Comparison of ENCODE assay signal across 19 cellular contexts in genomic region chr2:217940261-217941220, GRCh38.
A peak's percentile ranks its signal among the peaks of the same experiment; 100 is the strongest.
DNase-seq lines count a peak whose midpoint lies in the region; ATAC-seq and TF ChIP-seq lines count a peak whose summit lies in the region.
"Had no signal": no experiment of that assay in that cellular context is flagged by ENCODE, and none has a peak within 500 bp of the region (broad histone marks: within the 10 kb centered on the region; RNA-seq: fewer than 3 reads in every experiment).

No MANE protein-coding gene starts in this region.

- H3K4me2 ChIP-seq in BLaER1: peak overlapping the region; percentile 44; the same call in 1 of the 2 replicates
- H3K4me2 ChIP-seq: KMS-11 had no signal

- H3K9me3 Mint-ChIP-seq in chondrocyte (ENCODE audit: low read depth) (no peaks in the 10 kb centered on the region), natural killer cell (no peaks in the 10 kb centered on the region)
- H3K9me3 Mint-ChIP-seq: central memory CD8-positive, alpha-beta T cell; naive thymus-derived CD8-positive, alpha-beta T cell had no signal

- intact Hi-C loops in lower lobe of right lung (cut with DNase I) (no loop called here), spleen (cut with DNase I; ENCODE audit: low total_unique reads) (no loop called here), natural killer cell (cut with micrococcal nuclease) (no loop called here)

- H3K27me3 Mint-ChIP-seq in chondrocyte (ENCODE audit: low read depth): no peaks in the 10 kb centered on the region
- peaks cover 20 to 33% of the 10 kb centered on the region in 2 donors for H3K27me3 Mint-ChIP-seq in natural killer cell (ENCODE audit: low read depth in 2 of 2)

- no peak for TF ChIP-seq POLR2A in spleen (IDR thresholded peaks at IDR 0.05)

- peak; percentile 43 for DNase-seq in chondrocyte (ENCODE audit: low spot score)
- peak; percentile 84 for DNase-seq in lower lobe of right lung
- peak; percentile 55 for DNase-seq in spleen
- no peak for DNase-seq in activated CD4-positive, CD25-positive, alpha-beta regulatory T cell treated with anti-CD3 and anti-CD28 coated beads, Interleukin-2, amount 50 U/mL, for 72 hours
- no peak for DNase-seq in natural killer cell
- DNase-seq in G401 (ENCODE audit: low spot score): no peak
- DNase-seq in activated effector memory CD4-positive, alpha-beta T cell treated with anti-CD3 and anti-CD28 coated beads, Interleukin-2, amount 50 U/mL, for 16 hours: no peak
- DNase-seq: activated naive CD4-positive, alpha-beta T cell treated with Interleukin-2 at 50 U/mL for 16 hours; BE2C; EL; NCI-H1694 treated with DMSO at 0.1 percent for 48 hours; NCI-H774; SHP77; stimulated activated CD4-positive, alpha-beta T cell treated with anti-CD3 and anti-CD28 coated beads, Interleukin-12 subunit alpha, Interleukin-12 subunit beta, amount 100 ng/mL, for 4 hours had no signal

- H3K27ac ChIP-seq in BLaER1 (no peak overlapping the region), lower lobe of right lung (peak overlapping the region; percentile 92), spleen (peak overlapping the region; percentile 13 to 86 (median 80))
- H3K27ac ChIP-seq: KMS-11 had no signal

- WGBS in spleen, 5 donors: 44 to 74% (median 64%) methylated on average over 13 of the region's 13 CpGs

- peaks cover 33% of the 10 kb centered on the region for H3K4me1 ChIP-seq in BLaER1
- H3K4me1 ChIP-seq in lower lobe of right lung: peaks cover 81% of the 10 kb centered on the region
- H3K4me1 ChIP-seq in spleen: peaks cover 11 to 82% (median 47%) of the 10 kb centered on the region in 6 donors

- H3K4me3 ChIP-seq in BLaER1: no peak overlapping the region
- H3K4me3 ChIP-seq in lower lobe of right lung: peak overlapping the region; percentile 80
- peak overlapping the region; percentile 53 to 83 (median 61) for H3K4me3 ChIP-seq in spleen

- H3K9ac ChIP-seq in BLaER1: no peak overlapping the region
- H3K9ac ChIP-seq: KMS-11 had no signal

- ATAC-seq in lower lobe of right lung (peak; percentile 71 to 73), natural killer cell (no peak)
- ATAC-seq: esophagus mucosa; naive thymus-derived CD8-positive, alpha-beta T cell had no signal

- no peaks in the 10 kb centered on the region for H3K9me3 ChIP-seq in BLaER1
- H3K9me3 ChIP-seq in lower lobe of right lung: no peaks in the 10 kb centered on the region
- no peaks in the 10 kb centered on the region for H3K9me3 ChIP-seq in spleen
- H3K9me3 ChIP-seq: BE2C had no signal

- peaks cover 6% of the 10 kb centered on the region for H3K36me3 Mint-ChIP-seq in chondrocyte (ENCODE audit: low read depth)
- H3K36me3 Mint-ChIP-seq in natural killer cell: no peaks in the 10 kb centered on the region
- H3K36me3 Mint-ChIP-seq: naive thymus-derived CD8-positive, alpha-beta T cell had no signal

- peaks cover 99% of the 10 kb centered on the region for H4K20me1 ChIP-seq in BLaER1

- TF ChIP-seq CTCF in chondrocyte (IDR thresholded peaks at IDR 0.05) (no peak), lower lobe of right lung (IDR thresholded peaks at IDR 0.05) (no peak), spleen (IDR thresholded peaks at IDR 0.05 in 8 of 11, conservative IDR thresholded peaks at IDR 0.05 in 3 of 11) (no peak), natural killer cell (IDR thresholded peaks at IDR 0.05) (no peak)

- H3K4me1 Mint-ChIP-seq in chondrocyte (ENCODE audit: low read depth): peaks cover 87% of the 10 kb centered on the region
- H3K4me1 Mint-ChIP-seq in natural killer cell: no peaks in the 10 kb centered on the region

- no peaks in the 10 kb centered on the region for H3K27me3 ChIP-seq in BLaER1
- H3K27me3 ChIP-seq in lower lobe of right lung (ENCODE audit: low read depth): no peaks in the 10 kb centered on the region
- H3K27me3 ChIP-seq in spleen (replicated peaks in 1 of 7): peaks cover 0 to 22% (median 0%) of the 10 kb centered on the region in 7 donors
- H3K27me3 ChIP-seq: BE2C had no signal

- H3K27ac Mint-ChIP-seq in chondrocyte (ENCODE audit: unreplicated experiment) (peak overlapping the region; percentile 43), natural killer cell (no peak overlapping the region)

- in situ Hi-C loops in G401 (cut with HindIII; ENCODE audit: low sequenced_read_pairs): no loop called here

- H3K36me3 ChIP-seq in BLaER1 (peaks cover 15% of the 10 kb centered on the region; the same call in 1 of the 2 replicates), lower lobe of right lung (peaks cover 8% of the 10 kb centered on the region), spleen (no peaks in the 10 kb centered on the region)
- H3K36me3 ChIP-seq: BE2C had no signal

- peak overlapping the region; percentile 92 for H3K4me3 Mint-ChIP-seq in chondrocyte (ENCODE audit: unreplicated experiment)
- no peak overlapping the region for H3K4me3 Mint-ChIP-seq in natural killer cell
- H3K4me3 Mint-ChIP-seq: central memory CD8-positive, alpha-beta T cell; naive thymus-derived CD8-positive, alpha-beta T cell had no signal

Comparison
In these comparisons a context has a peak if more than half of its experiments do, and no peak if none do; other contexts are left out.
1. DNase-seq: peak in chondrocyte (single experiment), lower lobe of right lung (single experiment) and spleen (single experiment); none in activated CD4-positive, CD25-positive, alpha-beta regulatory T cell treated with anti-CD3 and anti-CD28 coated beads, Interleukin-2, amount 50 U/mL, for 72 hours (single experiment), natural killer cell (single experiment), G401 (single experiment) and activated effector memory CD4-positive, alpha-beta T cell treated with anti-CD3 and anti-CD28 coated beads, Interleukin-2, amount 50 U/mL, for 16 hours (single experiment).
2. ATAC-seq: peak in lower lobe of right lung (2 of 2); none in natural killer cell (0 of 3).